ENCODE assay signal across 8 cellular contexts in the genomic region with DNA sequence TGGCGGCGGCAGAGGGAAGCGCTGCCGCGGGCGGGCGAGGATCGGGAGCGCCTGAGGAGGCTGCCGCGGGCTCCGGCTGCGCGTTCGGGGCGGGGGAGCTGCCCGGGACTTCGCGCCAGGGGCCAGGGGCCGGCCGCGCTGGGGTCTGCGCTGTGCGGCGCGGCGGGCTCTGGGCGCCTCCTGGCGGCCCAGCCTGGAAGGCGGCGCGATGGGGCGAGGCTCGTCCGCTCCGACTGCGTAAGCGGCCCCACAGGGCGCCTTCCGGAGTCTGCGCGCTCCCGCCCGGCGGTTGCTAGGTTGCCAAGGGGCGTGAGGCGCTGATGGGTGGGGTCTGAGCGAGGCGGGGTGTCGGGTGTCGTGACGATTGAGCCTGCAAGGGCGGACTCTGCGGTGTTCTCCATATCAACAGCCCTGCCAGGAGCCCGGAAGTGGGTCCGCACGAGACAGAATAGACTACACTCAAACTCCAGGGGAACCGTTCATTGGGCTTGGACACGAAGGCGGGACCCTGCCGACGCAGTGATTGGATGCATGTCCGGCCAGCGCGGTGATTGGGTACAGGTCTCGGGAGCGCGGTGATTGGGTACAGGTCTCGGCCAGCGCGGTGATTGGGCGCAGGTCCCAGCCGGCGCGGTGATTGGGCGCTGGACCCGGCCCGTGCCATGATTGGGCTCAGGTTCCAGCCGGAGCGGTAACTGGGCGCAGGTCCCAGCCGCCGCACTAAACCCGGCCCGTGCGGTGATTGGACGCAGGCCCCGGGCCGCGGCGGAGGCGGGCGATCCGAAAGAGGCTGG. TPM values are rescaled to one million over a fixed set of nuclear protein-coding genes. Genes with fewer than 3 reads are reported as not detected.
DNase-seq lines count a peak whose midpoint lies in the region; ATAC-seq and TF ChIP-seq lines count a peak whose summit lies in the region.

A gene with protein sequence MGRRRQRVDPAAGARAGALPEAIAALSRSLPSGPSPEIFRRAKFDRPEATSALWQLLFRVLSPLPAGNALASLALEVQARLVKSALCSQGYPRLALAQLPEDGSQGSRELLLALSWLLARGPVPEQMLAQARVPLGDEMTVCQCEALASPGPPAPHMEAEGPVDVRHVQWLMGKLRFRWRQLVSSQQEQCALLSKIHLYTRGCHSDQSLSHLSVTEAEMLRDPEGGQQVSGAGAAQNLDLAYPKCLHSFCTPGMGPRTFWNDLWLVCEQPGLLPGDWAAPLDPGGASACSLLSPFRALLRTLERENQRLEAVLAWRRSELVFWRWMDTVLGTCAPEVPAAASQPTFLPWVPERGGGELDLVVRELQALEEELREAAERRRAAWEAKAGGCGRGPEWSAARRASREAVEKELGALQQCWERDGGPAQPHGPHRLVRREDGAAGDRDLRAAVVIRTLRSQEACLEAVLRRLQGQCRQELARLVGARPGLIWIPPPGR (plus strand): TSS at position 675 of the 794 bp plus-strand sequence. CDS start 130 bp downstream, outside the sequence.

- H3K4me3 ChIP-seq in GM12864 (ENCODE audit: low read depth, low read length): peak within 1 kb of the TSS; percentile 85

- peaks cover 0 to 5% of the 10 kb centered on the region in 2 donors for H3K36me3 Mint-ChIP-seq in activated naive CD4-positive, alpha-beta T cell treated with anti-CD3 and anti-CD28 coated beads, Interleukin-2, amount 50 U/mL, for 72 hours

- no peaks in the 10 kb centered on the region for H3K9me3 Mint-ChIP-seq in activated naive CD4-positive, alpha-beta T cell treated with anti-CD3 and anti-CD28 coated beads, Interleukin-2, amount 50 U/mL, for 72 hours

- DNase-seq in GM12864 (ENCODE audit: low read depth): peak; percentile 100
- DNase-seq in NCI-H1092 treated with DMSO at 0.1 percent for 48 hours (lab: John Stamatoyannopoulos, UW): peak; percentile 100
- DNase-seq in SKM-1 (lab: John Stamatoyannopoulos, UW; ENCODE audit: unreplicated experiment): peak; percentile 93
- peak; percentile 98 to 100 for DNase-seq in activated naive CD4-positive, alpha-beta T cell treated with anti-CD3 and anti-CD28 coated beads, Interleukin-2, amount 50 U/mL, for 72 hours (ENCODE audit: low spot score in 2 of 2)
- DNase-seq in globus pallidus (ENCODE audit: low spot score): peak; percentile 100
- DNase-seq in nucleus accumbens (lab: John Stamatoyannopoulos, UW): peak; percentile 96 to 100 (median 100)

- peak within 1 kb of the TSS; percentile 74 for H3K27ac ChIP-seq in temporal lobe (ENCODE audit: low read depth, low read length)

- TF ChIP-seq CTCF in GM12864 (IDR thresholded peaks at IDR 0.05; ENCODE audit: low read depth, low read length, missing control alignments): peak; percentile 76

- peak within 1 kb of the TSS; percentile 81 to 93 for H3K27ac Mint-ChIP-seq in activated naive CD4-positive, alpha-beta T cell treated with anti-CD3 and anti-CD28 coated beads, Interleukin-2, amount 50 U/mL, for 72 hours

- peak; percentile 61 for ATAC-seq in HG02623 (IDR thresholded peaks at IDR 0.05; ENCODE audit: unreplicated experiment)
- ATAC-seq in activated naive CD4-positive, alpha-beta T cell treated with anti-CD3 and anti-CD28 coated beads, Interleukin-2, amount 50 U/mL, for 72 hours: peak; percentile 75 to 81

RNA-seq across cellular contexts. Expression of the gene that starts here (rescaled TPM):
- total RNA-seq in activated naive CD4-positive, alpha-beta T cell treated with anti-CD3 and anti-CD28 coated beads, Interleukin-2, amount 50 U/mL, for 72 hours: 10 to 100 TPM; 32.6 to 34.1 TPM
- total RNA-seq in temporal lobe: 3.0 TPM

Comparison
In these comparisons a context has a peak if more than half of its experiments do, and no peak if none do; other contexts are left out.
1. Peak in every context shown above with its lines: DNase-seq, ATAC-seq, H3K4me3 ChIP-seq and H3K27ac ChIP-seq.